1 cellular context compared by ENCODE assay signal in the genomic region with DNA sequence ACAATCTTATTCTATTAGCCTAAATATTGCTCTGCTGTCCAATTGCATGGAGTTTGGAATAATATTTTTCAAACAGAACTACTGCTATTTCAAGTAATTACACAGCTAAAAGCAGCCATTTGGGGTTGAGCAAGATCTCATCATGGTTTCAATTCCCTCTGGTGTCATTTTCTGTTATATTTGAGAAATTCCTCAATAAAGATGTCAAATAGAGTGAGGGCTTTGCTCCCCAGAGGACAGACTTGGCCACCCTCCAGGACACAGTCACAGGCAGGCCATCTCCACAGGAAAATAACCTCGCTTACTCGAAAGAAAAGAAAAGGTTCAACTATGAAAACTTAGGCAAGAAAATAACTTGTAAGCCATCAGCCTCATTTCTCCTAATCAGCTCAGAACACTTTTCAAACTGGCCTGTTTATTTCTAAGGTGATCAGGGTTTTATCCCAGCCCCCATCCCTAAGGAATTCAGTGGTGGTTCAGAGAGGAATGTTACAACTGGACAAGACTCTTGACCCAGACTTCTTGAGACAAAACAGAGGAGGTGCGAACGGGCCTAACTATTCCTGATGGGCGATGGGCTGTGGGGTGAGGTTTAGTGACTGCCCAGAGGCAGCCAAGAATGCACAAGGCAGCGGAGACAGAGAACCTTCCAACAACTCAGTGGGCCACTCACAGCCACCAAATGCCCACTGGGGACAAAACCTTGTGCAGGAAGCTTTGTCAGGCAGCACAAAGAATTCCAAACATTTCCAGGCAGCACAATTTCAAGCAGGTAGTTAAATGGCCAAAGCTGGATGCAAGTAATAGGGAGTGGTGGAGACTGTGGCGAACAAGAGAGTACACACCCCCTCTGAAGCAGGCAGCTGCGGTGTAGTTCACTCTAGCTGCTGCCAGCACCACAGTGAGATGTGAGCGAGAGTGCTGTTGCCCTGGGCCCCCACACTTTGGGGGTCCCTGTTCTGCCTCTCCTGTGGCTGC.
TF ChIP-seq lines count a peak whose summit lies in the region.

No MANE protein-coding gene starts in this region.

TF ChIP-seq in GM23338, 12 proteins besides CTCF, POLR2A, EP300 and RAD21 (continued from another document):
- TF ChIP-seq, protein P1, sequence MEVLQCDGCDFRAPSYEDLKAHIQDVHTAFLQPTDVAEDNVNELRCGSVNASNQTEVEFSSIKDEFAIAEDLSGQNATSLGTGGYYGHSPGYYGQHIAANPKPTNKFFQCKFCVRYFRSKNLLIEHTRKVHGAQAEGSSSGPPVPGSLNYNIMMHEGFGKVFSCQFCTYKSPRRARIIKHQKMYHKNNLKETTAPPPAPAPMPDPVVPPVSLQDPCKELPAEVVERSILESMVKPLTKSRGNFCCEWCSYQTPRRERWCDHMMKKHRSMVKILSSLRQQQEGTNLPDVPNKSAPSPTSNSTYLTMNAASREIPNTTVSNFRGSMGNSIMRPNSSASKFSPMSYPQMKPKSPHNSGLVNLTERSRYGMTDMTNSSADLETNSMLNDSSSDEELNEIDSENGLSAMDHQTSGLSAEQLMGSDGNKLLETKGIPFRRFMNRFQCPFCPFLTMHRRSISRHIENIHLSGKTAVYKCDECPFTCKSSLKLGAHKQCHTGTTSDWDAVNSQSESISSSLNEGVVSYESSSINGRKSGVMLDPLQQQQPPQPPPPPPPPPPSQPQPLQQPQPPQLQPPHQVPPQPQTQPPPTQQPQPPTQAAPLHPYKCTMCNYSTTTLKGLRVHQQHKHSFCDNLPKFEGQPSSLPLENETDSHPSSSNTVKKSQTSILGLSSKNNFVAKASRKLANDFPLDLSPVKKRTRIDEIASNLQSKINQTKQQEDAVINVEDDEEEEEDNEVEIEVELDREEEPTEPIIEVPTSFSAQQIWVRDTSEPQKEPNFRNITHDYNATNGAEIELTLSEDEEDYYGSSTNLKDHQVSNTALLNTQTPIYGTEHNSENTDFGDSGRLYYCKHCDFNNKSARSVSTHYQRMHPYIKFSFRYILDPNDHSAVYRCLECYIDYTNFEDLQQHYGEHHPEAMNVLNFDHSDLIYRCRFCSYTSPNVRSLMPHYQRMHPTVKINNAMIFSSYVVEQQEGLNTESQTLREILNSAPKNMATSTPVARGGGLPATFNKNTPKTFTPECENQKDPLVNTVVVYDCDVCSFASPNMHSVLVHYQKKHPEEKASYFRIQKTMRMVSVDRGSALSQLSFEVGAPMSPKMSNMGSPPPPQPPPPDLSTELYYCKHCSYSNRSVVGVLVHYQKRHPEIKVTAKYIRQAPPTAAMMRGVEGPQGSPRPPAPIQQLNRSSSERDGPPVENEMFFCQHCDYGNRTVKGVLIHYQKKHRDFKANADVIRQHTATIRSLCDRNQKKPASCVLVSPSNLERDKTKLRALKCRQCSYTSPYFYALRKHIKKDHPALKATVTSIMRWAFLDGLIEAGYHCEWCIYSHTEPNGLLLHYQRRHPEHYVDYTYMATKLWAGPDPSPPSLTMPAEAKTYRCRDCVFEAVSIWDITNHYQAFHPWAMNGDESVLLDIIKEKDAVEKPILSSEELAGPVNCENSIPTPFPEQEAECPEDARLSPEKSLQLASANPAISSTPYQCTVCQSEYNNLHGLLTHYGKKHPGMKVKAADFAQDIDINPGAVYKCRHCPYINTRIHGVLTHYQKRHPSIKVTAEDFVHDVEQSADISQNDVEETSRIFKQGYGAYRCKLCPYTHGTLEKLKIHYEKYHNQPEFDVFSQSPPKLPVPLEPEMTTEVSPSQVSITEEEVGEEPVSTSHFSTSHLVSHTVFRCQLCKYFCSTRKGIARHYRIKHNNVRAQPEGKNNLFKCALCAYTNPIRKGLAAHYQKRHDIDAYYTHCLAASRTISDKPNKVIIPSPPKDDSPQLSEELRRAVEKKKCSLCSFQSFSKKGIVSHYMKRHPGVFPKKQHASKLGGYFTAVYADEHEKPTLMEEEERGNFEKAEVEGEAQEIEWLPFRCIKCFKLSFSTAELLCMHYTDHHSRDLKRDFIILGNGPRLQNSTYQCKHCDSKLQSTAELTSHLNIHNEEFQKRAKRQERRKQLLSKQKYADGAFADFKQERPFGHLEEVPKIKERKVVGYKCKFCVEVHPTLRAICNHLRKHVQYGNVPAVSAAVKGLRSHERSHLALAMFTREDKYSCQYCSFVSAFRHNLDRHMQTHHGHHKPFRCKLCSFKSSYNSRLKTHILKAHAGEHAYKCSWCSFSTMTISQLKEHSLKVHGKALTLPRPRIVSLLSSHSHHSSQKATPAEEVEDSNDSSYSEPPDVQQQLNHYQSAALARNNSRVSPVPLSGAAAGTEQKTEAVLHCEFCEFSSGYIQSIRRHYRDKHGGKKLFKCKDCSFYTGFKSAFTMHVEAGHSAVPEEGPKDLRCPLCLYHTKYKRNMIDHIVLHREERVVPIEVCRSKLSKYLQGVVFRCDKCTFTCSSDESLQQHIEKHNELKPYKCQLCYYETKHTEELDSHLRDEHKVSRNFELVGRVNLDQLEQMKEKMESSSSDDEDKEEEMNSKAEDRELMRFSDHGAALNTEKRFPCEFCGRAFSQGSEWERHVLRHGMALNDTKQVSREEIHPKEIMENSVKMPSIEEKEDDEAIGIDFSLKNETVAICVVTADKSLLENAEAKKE (CRISPR knock-in tag; IDR thresholded peaks at IDR 0.05), result no peak
- TF ChIP-seq EZH2phosphoT487 (IDR thresholded peaks at IDR 0.05; ENCODE audit: unreplicated experiment) (no peak), STAT1 (IDR thresholded peaks at IDR 0.05; ENCODE audit: unreplicated experiment) (no peak), EZH2 (IDR thresholded peaks at IDR 0.05; ENCODE audit: low read depth, unreplicated experiment) (no peak), CREB1 (CRISPR knock-in tag; IDR thresholded peaks at IDR 0.05; ENCODE audit: low read depth) (no peak), POLR2AphosphoS5 (IDR thresholded peaks at IDR 0.05; ENCODE audit: low read depth) (no peak), ZNF331 (CRISPR knock-in tag; IDR thresholded peaks at IDR 0.05; ENCODE audit: low read depth) (no peak)
- TF ChIP-seq, protein P2, sequence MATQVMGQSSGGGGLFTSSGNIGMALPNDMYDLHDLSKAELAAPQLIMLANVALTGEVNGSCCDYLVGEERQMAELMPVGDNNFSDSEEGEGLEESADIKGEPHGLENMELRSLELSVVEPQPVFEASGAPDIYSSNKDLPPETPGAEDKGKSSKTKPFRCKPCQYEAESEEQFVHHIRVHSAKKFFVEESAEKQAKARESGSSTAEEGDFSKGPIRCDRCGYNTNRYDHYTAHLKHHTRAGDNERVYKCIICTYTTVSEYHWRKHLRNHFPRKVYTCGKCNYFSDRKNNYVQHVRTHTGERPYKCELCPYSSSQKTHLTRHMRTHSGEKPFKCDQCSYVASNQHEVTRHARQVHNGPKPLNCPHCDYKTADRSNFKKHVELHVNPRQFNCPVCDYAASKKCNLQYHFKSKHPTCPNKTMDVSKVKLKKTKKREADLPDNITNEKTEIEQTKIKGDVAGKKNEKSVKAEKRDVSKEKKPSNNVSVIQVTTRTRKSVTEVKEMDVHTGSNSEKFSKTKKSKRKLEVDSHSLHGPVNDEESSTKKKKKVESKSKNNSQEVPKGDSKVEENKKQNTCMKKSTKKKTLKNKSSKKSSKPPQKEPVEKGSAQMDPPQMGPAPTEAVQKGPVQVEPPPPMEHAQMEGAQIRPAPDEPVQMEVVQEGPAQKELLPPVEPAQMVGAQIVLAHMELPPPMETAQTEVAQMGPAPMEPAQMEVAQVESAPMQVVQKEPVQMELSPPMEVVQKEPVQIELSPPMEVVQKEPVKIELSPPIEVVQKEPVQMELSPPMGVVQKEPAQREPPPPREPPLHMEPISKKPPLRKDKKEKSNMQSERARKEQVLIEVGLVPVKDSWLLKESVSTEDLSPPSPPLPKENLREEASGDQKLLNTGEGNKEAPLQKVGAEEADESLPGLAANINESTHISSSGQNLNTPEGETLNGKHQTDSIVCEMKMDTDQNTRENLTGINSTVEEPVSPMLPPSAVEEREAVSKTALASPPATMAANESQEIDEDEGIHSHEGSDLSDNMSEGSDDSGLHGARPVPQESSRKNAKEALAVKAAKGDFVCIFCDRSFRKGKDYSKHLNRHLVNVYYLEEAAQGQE (IDR thresholded peaks at IDR 0.05; ENCODE audit: unreplicated experiment), result no peak
